ENCODE assay signal across 1 cellular context in the genomic region with DNA sequence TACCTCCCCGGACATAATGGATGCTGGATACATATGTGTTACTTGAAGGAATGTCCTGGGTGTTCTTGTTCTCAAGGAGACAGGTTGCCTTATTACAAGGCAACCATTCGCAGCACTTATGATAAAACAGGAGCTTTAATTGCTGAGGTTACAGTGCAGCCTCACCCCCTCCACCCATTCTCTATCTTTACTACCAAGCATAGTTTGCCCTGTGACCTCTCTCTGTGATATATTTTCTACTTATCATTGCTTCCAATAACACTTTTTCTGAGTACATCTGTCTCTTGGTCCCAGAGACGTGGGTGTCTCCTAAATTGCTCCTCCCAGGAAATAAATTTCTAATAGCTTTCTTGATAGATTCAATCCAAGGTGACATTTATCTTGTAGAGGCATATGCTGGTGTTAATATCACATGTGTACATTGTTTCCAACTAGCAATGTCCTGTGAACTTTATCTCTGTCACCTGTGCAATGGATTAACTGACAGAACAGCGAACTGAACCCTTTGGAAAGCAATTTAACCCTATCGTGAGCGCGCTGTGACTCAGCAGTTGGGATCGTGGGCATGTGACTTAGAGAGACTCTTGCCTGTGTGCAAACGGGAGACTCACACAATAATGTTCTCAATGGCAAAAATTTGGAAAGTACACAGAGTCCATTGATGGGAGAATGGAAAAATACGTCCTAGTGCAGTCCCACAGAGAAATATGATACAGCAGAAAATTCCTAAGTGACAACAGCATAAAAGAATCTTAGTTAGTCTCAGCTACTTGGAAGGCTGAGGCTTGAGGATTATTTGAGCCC.
TF ChIP-seq lines count a peak whose summit lies in the region.

No MANE protein-coding gene starts in this region.

TF ChIP-seq in Ishikawa, 13 proteins besides CTCF, POLR2A, EP300 and RAD21 (continued from another document):
- TF ChIP-seq, protein P1, sequence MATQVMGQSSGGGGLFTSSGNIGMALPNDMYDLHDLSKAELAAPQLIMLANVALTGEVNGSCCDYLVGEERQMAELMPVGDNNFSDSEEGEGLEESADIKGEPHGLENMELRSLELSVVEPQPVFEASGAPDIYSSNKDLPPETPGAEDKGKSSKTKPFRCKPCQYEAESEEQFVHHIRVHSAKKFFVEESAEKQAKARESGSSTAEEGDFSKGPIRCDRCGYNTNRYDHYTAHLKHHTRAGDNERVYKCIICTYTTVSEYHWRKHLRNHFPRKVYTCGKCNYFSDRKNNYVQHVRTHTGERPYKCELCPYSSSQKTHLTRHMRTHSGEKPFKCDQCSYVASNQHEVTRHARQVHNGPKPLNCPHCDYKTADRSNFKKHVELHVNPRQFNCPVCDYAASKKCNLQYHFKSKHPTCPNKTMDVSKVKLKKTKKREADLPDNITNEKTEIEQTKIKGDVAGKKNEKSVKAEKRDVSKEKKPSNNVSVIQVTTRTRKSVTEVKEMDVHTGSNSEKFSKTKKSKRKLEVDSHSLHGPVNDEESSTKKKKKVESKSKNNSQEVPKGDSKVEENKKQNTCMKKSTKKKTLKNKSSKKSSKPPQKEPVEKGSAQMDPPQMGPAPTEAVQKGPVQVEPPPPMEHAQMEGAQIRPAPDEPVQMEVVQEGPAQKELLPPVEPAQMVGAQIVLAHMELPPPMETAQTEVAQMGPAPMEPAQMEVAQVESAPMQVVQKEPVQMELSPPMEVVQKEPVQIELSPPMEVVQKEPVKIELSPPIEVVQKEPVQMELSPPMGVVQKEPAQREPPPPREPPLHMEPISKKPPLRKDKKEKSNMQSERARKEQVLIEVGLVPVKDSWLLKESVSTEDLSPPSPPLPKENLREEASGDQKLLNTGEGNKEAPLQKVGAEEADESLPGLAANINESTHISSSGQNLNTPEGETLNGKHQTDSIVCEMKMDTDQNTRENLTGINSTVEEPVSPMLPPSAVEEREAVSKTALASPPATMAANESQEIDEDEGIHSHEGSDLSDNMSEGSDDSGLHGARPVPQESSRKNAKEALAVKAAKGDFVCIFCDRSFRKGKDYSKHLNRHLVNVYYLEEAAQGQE (IDR thresholded peaks at IDR 0.05; ENCODE audit: low read depth), result no peak
- no peak for TF ChIP-seq YY1 (IDR thresholded peaks at IDR 0.05; ENCODE audit: low read depth)
